In the genomic region with DNA sequence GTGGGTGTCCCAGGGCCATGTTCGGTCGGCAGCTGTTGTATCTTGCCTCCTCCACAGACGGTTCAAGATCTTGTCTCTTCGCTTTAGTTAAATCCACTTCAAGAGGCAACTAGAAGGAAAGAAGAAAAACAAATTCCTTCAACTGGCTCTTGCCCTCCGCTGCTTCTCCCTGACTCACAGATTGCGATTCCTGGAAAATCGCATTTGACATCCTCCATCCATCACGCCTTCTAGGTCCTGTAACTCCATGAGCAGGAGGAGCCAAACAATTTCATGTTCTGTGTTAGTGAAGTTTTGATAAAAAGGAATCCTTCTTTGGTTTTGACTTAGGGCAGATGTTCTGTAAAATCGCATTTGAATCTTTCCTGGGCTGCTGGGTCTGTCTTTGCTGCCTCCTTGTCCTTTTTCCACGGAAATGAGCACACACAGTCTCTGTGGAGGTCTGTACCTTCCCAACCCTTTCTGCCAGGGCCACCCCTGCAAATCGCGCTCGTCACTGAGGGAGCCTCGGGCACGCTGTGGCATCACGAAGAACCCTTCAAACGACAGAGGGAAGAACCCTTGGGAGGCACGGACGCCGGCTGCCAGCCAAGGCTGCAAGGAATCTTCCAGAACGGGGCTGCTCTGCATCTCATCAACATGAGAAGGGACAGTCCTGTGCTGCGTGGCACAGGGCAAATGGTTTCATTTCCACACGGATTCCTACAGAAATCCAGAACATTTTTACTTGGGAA, we compare ENCODE assay signal across 1 cellular context.
TF ChIP-seq lines count a peak whose summit lies in the region.

No MANE protein-coding gene starts in this region.

TF ChIP-seq in SK-N-SH treated with all-trans-retinoic acid at 6 μM for 48 hours, 23 proteins besides CTCF, POLR2A, EP300 and RAD21 (continued from another document):
- TF ChIP-seq TOX (CRISPR knock-in tag; IDR thresholded peaks at IDR 0.05; ENCODE audit: borderline replicate concordance) (no peak), BACH2 (CRISPR knock-in tag; IDR thresholded peaks at IDR 0.05; ENCODE audit: borderline replicate concordance) (no peak), ESRRG (CRISPR knock-in tag; IDR thresholded peaks at IDR 0.05) (no peak), CSDC2 (CRISPR knock-in tag; IDR thresholded peaks at IDR 0.05) (no peak), ZNF8 (CRISPR knock-in tag; IDR thresholded peaks at IDR 0.05) (no peak)
- TF ChIP-seq, protein P1, sequence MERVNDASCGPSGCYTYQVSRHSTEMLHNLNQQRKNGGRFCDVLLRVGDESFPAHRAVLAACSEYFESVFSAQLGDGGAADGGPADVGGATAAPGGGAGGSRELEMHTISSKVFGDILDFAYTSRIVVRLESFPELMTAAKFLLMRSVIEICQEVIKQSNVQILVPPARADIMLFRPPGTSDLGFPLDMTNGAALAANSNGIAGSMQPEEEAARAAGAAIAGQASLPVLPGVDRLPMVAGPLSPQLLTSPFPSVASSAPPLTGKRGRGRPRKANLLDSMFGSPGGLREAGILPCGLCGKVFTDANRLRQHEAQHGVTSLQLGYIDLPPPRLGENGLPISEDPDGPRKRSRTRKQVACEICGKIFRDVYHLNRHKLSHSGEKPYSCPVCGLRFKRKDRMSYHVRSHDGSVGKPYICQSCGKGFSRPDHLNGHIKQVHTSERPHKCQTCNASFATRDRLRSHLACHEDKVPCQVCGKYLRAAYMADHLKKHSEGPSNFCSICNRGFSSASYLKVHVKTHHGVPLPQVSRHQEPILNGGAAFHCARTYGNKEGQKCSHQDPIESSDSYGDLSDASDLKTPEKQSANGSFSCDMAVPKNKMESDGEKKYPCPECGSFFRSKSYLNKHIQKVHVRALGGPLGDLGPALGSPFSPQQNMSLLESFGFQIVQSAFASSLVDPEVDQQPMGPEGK (CRISPR knock-in tag; IDR thresholded peaks at IDR 0.05; ENCODE audit: borderline replicate concordance), result no peak
TF ChIP-seq in SK-N-SH treated with all-trans-retinoic acid at 6 μM for 48 hours: peak in this region for 0.
